In genomic region chr7:144437370-144438191, GRCh38 we compare ENCODE assay signal across 8 cellular contexts. TPM values are rescaled to one million over a fixed set of nuclear protein-coding genes. Genes with fewer than 3 reads are reported as not detected.
A peak's percentile ranks its signal among the peaks of the same experiment; 100 is the strongest.
DNase-seq lines count a peak whose midpoint lies in the region; FAIRE-seq and TF ChIP-seq lines count a peak whose summit lies in the region.

No MANE protein-coding gene starts in this region.

- no peak overlapping the region for H3K27ac Mint-ChIP-seq in H9

- H2BK5ac ChIP-seq in H9 (ENCODE audit: insufficient read length, low read length) (no peak overlapping the region), H1 (ENCODE audit: low read depth, low read length) (no peak overlapping the region)

- H3K36me3 Mint-ChIP-seq in H9 (ENCODE audit: insufficient read depth in 1 of 3, low read depth in 3 of 3), result no peaks in the 10 kb centered on the region

- no peak overlapping the region for H4K5ac ChIP-seq in H9 (ENCODE audit: insufficient read length, low read depth, low read length)
- no peak overlapping the region for H4K5ac ChIP-seq in H1 (ENCODE audit: insufficient read length, low read depth, low read length)

- no peak for TF ChIP-seq EP300 in H1 (IDR thresholded peaks at IDR 0.05; ENCODE audit: borderline replicate concordance in 1 of 2, low read depth in 2 of 2, low read length in 2 of 2)
- TF ChIP-seq EP300 in transverse colon (IDR thresholded peaks at IDR 0.05; ENCODE audit: low read depth), result no peak

- H3K36me3 ChIP-seq in WERI-Rb-1 (no peaks in the 10 kb centered on the region), H1 (ENCODE audit: control insufficient read depth in 2 of 4, insufficient read depth in 4 of 4, low read length in 3 of 4) (no peaks in the 10 kb centered on the region), transverse colon (no peaks in the 10 kb centered on the region)

- H3K79me2 ChIP-seq in H9 (ENCODE audit: insufficient read depth, low read length), result no peaks in the 10 kb centered on the region
- no peaks in the 10 kb centered on the region for H3K79me2 ChIP-seq in H1 (ENCODE audit: control insufficient read depth in 1 of 2, insufficient read depth in 2 of 2, low read length in 2 of 2)

- H4K91ac ChIP-seq in H9 (ENCODE audit: insufficient read length, low read depth, low read length) (no peak overlapping the region), H1 (replicated peaks; ENCODE audit: insufficient read length, low read length) (no peak overlapping the region)

- H3K14ac ChIP-seq in H9 (ENCODE audit: insufficient read depth, low read length), result no peak overlapping the region
- H3K14ac ChIP-seq in H1 (ENCODE audit: insufficient read length), result no peak overlapping the region

- no peaks in the 10 kb centered on the region for H3K79me1 ChIP-seq in H9 (ENCODE audit: insufficient read depth, low read depth, low read length, poor library complexity, severe bottlenecking)
- H3K79me1 ChIP-seq in H1 (ENCODE audit: low read depth, low read length), result no peaks in the 10 kb centered on the region

- H3K23me2 ChIP-seq in H9 (ENCODE audit: insufficient read length, low read depth, low read length, poor library complexity, severe bottlenecking), result no peaks in the 10 kb centered on the region
- no peaks in the 10 kb centered on the region for H3K23me2 ChIP-seq in H1 (ENCODE audit: low read depth, low read length)

- CTCF ChIA-PET in H1 (lab: Charles Lee; ENCODE audit: partially characterized antibody), result interaction anchor here (0.9 to 3.2 kb wide), 19 partner anchors 9 to 568 kb away, joined by 3 to 28 read pairs (median 5); no protein-coding TSS in a partner anchor

- H3K4me2 ChIP-seq in H9 (ENCODE audit: insufficient read depth, insufficient read length, low read length), result no peak overlapping the region
- H3K4me2 ChIP-seq in H1 (ENCODE audit: insufficient read depth in 1 of 2, low read depth in 2 of 2, low read length in 2 of 2), result no peak overlapping the region

- no peak overlapping the region for H2AK5ac ChIP-seq in H9 (ENCODE audit: insufficient read length, low read length)
- H2AK5ac ChIP-seq in H1 (ENCODE audit: low read depth, low read length), result no peak overlapping the region

- H3K18ac ChIP-seq in H9 (ENCODE audit: insufficient read length, low read depth, low read length) (no peak overlapping the region), H1 (ENCODE audit: extremely low read depth, low read length) (no peak overlapping the region)

- H2BK20ac ChIP-seq in H9 (ENCODE audit: low read depth, low read length, poor library complexity, severe bottlenecking), result no peak overlapping the region
- H2BK20ac ChIP-seq in H1 (ENCODE audit: low read length), result no peak overlapping the region

- no CpG with 5 or more reads among the region's 4 CpGs for WGBS in H9 (ENCODE audit: extremely low coverage, insufficient read length, low lambda C conversion rate)
- WGBS in H1 (ENCODE audit: extremely low coverage in 1 of 2, insufficient coverage in 1 of 2, insufficient read length in 1 of 2, insufficient replicate concordance in 2 of 2, low coverage in 1 of 2, low lambda C conversion rate in 2 of 2, missing lambda C conversion rate in 1 of 2), 2 experiments, result 89% methylated on average over 4 of the region's 4 CpGs; no CpG with 5 or more reads in 1 of the 2 experiments
- 78% methylated on average over 4 of the region's 4 CpGs; no CpG with 5 or more reads in 1 of the 2 donors for WGBS in transverse colon (ENCODE audit: low coverage in 1 of 2), 2 donors

- FAIRE-seq in H1 (lab: Jason Lieb, UNC), result peak; percentile 92

- H3K4ac ChIP-seq in H9 (ENCODE audit: low read depth, low read length), result no peak overlapping the region
- H3K4ac ChIP-seq in H1 (replicated peaks; ENCODE audit: insufficient read length, low read depth, low read length), result no peak overlapping the region

- H3K27me3 Mint-ChIP-seq in H9 (ENCODE audit: low read depth), result no peaks in the 10 kb centered on the region

- H4K8ac ChIP-seq in H9 (replicated peaks; ENCODE audit: insufficient read length, low read depth, low read length) (no peak overlapping the region), H1 (ENCODE audit: extremely low read depth, insufficient read depth, low read length) (no peak overlapping the region)

- H3K4me3 Mint-ChIP-seq in H9, result no peak overlapping the region

- H2AFZ ChIP-seq in H9 (ENCODE audit: low read length), result no peak overlapping the region
- no peak overlapping the region for H2AFZ ChIP-seq in H1 (ENCODE audit: low read length)

- H3K23ac ChIP-seq in H9 (ENCODE audit: insufficient read length, low read depth, low read length), result no peak overlapping the region
- no peak overlapping the region for H3K23ac ChIP-seq in H1 (ENCODE audit: insufficient read length)

- no peak overlapping the region for H2BK12ac ChIP-seq in H9 (ENCODE audit: insufficient read length, low read depth, low read length)
- no peak overlapping the region for H2BK12ac ChIP-seq in H1 (ENCODE audit: low read depth, low read length)

- in situ Hi-C loops in transverse colon (cut with MboI; ENCODE audit: low pct_ligation_motif_present in 1 of 4, low pct_unique_long_range_greater_than_20kb in 1 of 4, low sequenced_read_pairs in 3 of 4), result no loop called here

- H3K9me3 ChIP-seq in H9 (ENCODE audit: control insufficient read depth, low read depth, low read length), result no peaks in the 10 kb centered on the region
- H3K9me3 ChIP-seq in WERI-Rb-1 (ENCODE audit: severe bottlenecking), result no peaks in the 10 kb centered on the region
- no peaks in the 10 kb centered on the region for H3K9me3 ChIP-seq in H1 (ENCODE audit: insufficient read depth in 2 of 2, low read depth in 1 of 2, low read length in 1 of 2)
- no peaks in the 10 kb centered on the region for H3K9me3 ChIP-seq in transverse colon

- TF ChIP-seq RAD21 in H1 (IDR thresholded peaks at IDR 0.05 in 1 of 2, conservative IDR thresholded peaks at IDR 0.05 in 1 of 2; ENCODE audit: low read depth in 2 of 2, low read length in 2 of 2), result peak; percentile 81 to 84

- TF ChIP-seq POLR2A in H1 (IDR thresholded peaks at IDR 0.05; ENCODE audit: control extremely low read depth in 1 of 2, low read depth in 2 of 2, low read length in 2 of 2) (no peak), transverse colon (IDR thresholded peaks at IDR 0.05) (no peak)

- TF ChIP-seq CTCF in H9 (conservative IDR thresholded peaks at IDR 0.05) (peak; percentile 81), WERI-Rb-1 (IDR thresholded peaks at IDR 0.05; ENCODE audit: low read depth, low read length) (peak; percentile 39; the same call in 1 of the 2 replicates), H1 (IDR thresholded peaks at IDR 0.05; ENCODE audit: control extremely low read depth in 1 of 3, insufficient read depth in 1 of 3, low read depth in 1 of 3, low read length in 3 of 3) (peak in 2 of 3 experiments; percentile 48 to 77; a peak in 2 of 4 replicates), transverse colon (IDR thresholded peaks at IDR 0.05) (peak; percentile 48 to 66 (median 56))

- H3K4me3 ChIP-seq in WERI-Rb-1 (ENCODE audit: low read depth, low read length) (no peak overlapping the region), H1 (ENCODE audit: extremely low read depth in 1 of 4, insufficient read depth in 2 of 4, low read depth in 3 of 4, low read length in 4 of 4) (no peak overlapping the region), transverse colon (no peak overlapping the region)

- intact Hi-C loops in transverse colon (cut with DNase I; ENCODE audit: low total_unique reads), result no loop called here

- H2BK15ac ChIP-seq in H9 (ENCODE audit: low read depth, low read length), result no peak overlapping the region
- no peak overlapping the region for H2BK15ac ChIP-seq in H1 (ENCODE audit: low read length)

- H4K20me1 ChIP-seq in H9 (ENCODE audit: control insufficient read depth, insufficient read depth, insufficient read length) (peaks cover 2% of the 10 kb centered on the region), H1 (replicated peaks in 1 of 2; ENCODE audit: control insufficient read depth in 1 of 2, insufficient read depth in 2 of 2, low read length in 2 of 2) (no peaks in the 10 kb centered on the region)

- H3K27ac ChIP-seq in H9 (ENCODE audit: insufficient read length, low read depth, low read length) (no peak overlapping the region), WERI-Rb-1 (no peak overlapping the region), H1 (ENCODE audit: low read depth, low read length) (no peak overlapping the region), transverse colon (no peak overlapping the region)

- H3K56ac ChIP-seq in H9 (ENCODE audit: insufficient read length, low read depth, low read length), result no peak overlapping the region
- no peak overlapping the region for H3K56ac ChIP-seq in H1 (replicated peaks; ENCODE audit: insufficient read length, low read depth, low read length)

- H3K4me1 ChIP-seq in H9 (ENCODE audit: insufficient read depth, low read length) (no peaks in the 10 kb centered on the region), H1 (replicated peaks in 1 of 4; ENCODE audit: control insufficient read depth in 3 of 4, insufficient read depth in 4 of 4, low read length in 3 of 4) (no peaks in the 10 kb centered on the region), transverse colon (no peaks in the 10 kb centered on the region)

- DNase-seq in activated T-cell treated with anti-CD3 and anti-CD28 coated beads for 1 hour (ENCODE audit: low read depth), result peak; percentile 14
- DNase-seq in activated T-cell treated with anti-CD3 and anti-CD28 coated beads, Interleukin-2, amount 50 U/mL, for 1 hour, result no peak
- DNase-seq in H9, result peak; percentile 40
- peak; percentile 57 for DNase-seq in MV-4-11 (lab: John Stamatoyannopoulos, UW)
- DNase-seq in WERI-Rb-1, result peak; percentile 70
- DNase-seq in H1 (ENCODE audit: low read depth in 1 of 2, low spot score in 2 of 2), result peak; percentile 54 to 75
- DNase-seq in middle frontal gyrus (ENCODE audit: extremely low spot score, low spot score), result peak; percentile 18
- peak; percentile 76 for DNase-seq in transverse colon

- no peak overlapping the region for H3T11ph ChIP-seq in H9 (ENCODE audit: low read length)

- peaks cover 0 to 6% of the 10 kb centered on the region in 2 experiments; a peak in 2 of 4 replicates for H3K4me1 Mint-ChIP-seq in H9

- H3K9ac ChIP-seq in H9 (ENCODE audit: extremely low read depth, insufficient read length, low read length) (no peak overlapping the region), H1 (replicated peaks in 1 of 4; ENCODE audit: extremely low read depth in 1 of 4, low read depth in 3 of 4, low read length in 3 of 4) (no peak overlapping the region)

- H3K27me3 ChIP-seq in H9 (ENCODE audit: insufficient read depth, low read length) (no peaks in the 10 kb centered on the region), WERI-Rb-1 (ENCODE audit: insufficient read depth, low read depth, severe bottlenecking) (no peaks in the 10 kb centered on the region), H1 (replicated peaks in 1 of 4; ENCODE audit: control insufficient read depth in 3 of 4, extremely low read depth in 1 of 4, insufficient read depth in 3 of 4, low read length in 3 of 4) (no peaks in the 10 kb centered on the region), transverse colon (no peaks in the 10 kb centered on the region)

- H2BK120ac ChIP-seq in H9 (ENCODE audit: low read depth, low read length, poor library complexity, severe bottlenecking), result no peak overlapping the region
- H2BK120ac ChIP-seq in H1 (replicated peaks; ENCODE audit: low read depth, low read length), result no peak overlapping the region

- H3K9me3 Mint-ChIP-seq in H9, result no peaks in the 10 kb centered on the region; a peak in 1 of 5 replicates

- POLR2A ChIA-PET in H1 (lab: Charles Lee; ENCODE audit: partially characterized antibody), result no interaction called here

RNA-seq across cellular contexts. Expression of gene NOBOX, which starts 34.1 kb away (rescaled TPM):
- total RNA-seq in H9 (2021) (not detected in 2 replicates), transverse colon (not detected)
- not detected in 2 replicates for total RNA-seq in H1 (2021; fragmentation: NEBNext Ultra II Directional; extraction: Animal tissue kit (Norgen Biotek cat#: 25700))
- polyA plus RNA-seq in H1 (2011; rRNA removed), result not detected in 2 replicates
- polyA plus RNA-seq in H1 (2011; cell fraction: cytosol; rRNA removed), result not detected
- polyA plus RNA-seq in H1 (2011; cell fraction: nucleus; rRNA removed), result not detected
- polyA plus RNA-seq in H1 (2012, experiment 1 of 2), result not detected in 4 replicates
- polyA plus RNA-seq in H1 (2012, experiment 2 of 2), result not detected
- polyA plus RNA-seq in H1 (2013, experiment 1 of 2), result not detected
- not detected for polyA plus RNA-seq in H1 (2013, experiment 2 of 2)
- polyA minus RNA-seq in H1 (2011; rRNA and poly(A)+ RNA removed), result not detected in 2 replicates
- not detected for polyA minus RNA-seq in H1 (2011; cell fraction: cytosol; rRNA and poly(A)+ RNA removed)
- polyA minus RNA-seq in H1 (2011; cell fraction: nucleus; rRNA and poly(A)+ RNA removed), result not detected
